ENCODE assay signal across 23 cellular contexts in genomic region chr2:147441140-147441539, GRCh38.
"Had no signal": no experiment of that assay in that cellular context is flagged by ENCODE, and none has a peak within 500 bp of the region (broad histone marks: within the 10 kb centered on the region; RNA-seq: fewer than 3 reads in every experiment).

No MANE protein-coding gene starts in this region.

- DNase-seq: activated CD4-positive, alpha-beta memory T cell treated with anti-CD3 and anti-CD28 coated beads, Interleukin-2, amount 10 ng/mL, durations not matched to agents 7 days and 5 days; activated CD4-positive, alpha-beta T cell treated with anti-CD3 and anti-CD28 coated beads, Interleukin-2, amount 10 ng/mL, durations not matched to agents 24 days and 14 days; activated CD4-positive, CD25-positive, alpha-beta regulatory T cell; activated CD8-positive, alpha-beta memory T cell treated with anti-CD3 and anti-CD28 coated beads, Interleukin-2, amount 10 ng/mL, durations not matched to agents 7 days and 5 days; activated gamma-delta T cell; activated naive CD4-positive, alpha-beta T cell treated with anti-CD3 and anti-CD28 coated beads, Interleukin-2, amount 50 U/mL, for 16 hours; activated naive CD8-positive, alpha-beta T cell treated with anti-CD3 and anti-CD28 coated beads, Interleukin-2, amount 50 U/mL, for 24 hours; activated T-cell treated with anti-CD3 and anti-CD28 coated beads for 4 hours; effector CD4-positive, alpha-beta T cell; erythroblast; foreskin fibroblast; heart right ventricle; kidney; left lung; midbrain; stimulated activated CD4-positive, alpha-beta T cell treated with anti-CD3 and anti-CD28 coated beads, Interleukin-2, amount 100 ng/mL, for 48 hours; stimulated activated CD8-positive, alpha-beta memory T cell treated with anti-CD3 and anti-CD28 coated beads, Interleukin-4, amount 100 ng/mL, for 48 hours; stimulated activated naive B cell treated with anti-CD40 and anti-IgM and Interleukin-4, amounts not matched to agents 10 μg/mL and 1 μg/mL and 100 μg/mL, for 72 hours; T1000; transverse colon; uterus had no signal

- ATAC-seq: activated CD8-positive, alpha-beta memory T cell treated with anti-CD3 and anti-CD28 coated beads, Interleukin-2, amount 10 ng/mL, durations not matched to agents 7 days and 5 days; activated naive CD8-positive, alpha-beta T cell treated with anti-CD3 and anti-CD28 coated beads, Interleukin-2, amount 50 U/mL, for 24 hours; heart right ventricle; left lung; natural killer cell treated with Interleukin-12 subunit alpha and Interleukin-12 subunit beta and Interleukin-15 and Interleukin-18, amount 100 ng/mL, for 72 hours; stimulated activated naive B cell treated with anti-CD40 and anti-IgM and Interleukin-4, amounts not matched to agents 10 μg/mL and 1 μg/mL and 100 μg/mL, for 72 hours had no signal

- H3K9me3 ChIP-seq: heart right ventricle, left lung, transverse colon, uterus had no signal

- H3K36me3 ChIP-seq: cardiac muscle cell, heart right ventricle, left lung, transverse colon, uterus had no signal

- H3K27me3 ChIP-seq: heart right ventricle, left lung, transverse colon, uterus had no signal

- H3K4me3 ChIP-seq: cardiac muscle cell, heart right ventricle, left lung, transverse colon, uterus had no signal

- H3K4me1 ChIP-seq: heart right ventricle, left lung, transverse colon, uterus had no signal
